In genomic region chr19:7182489-7182888, GRCh38 we compare ENCODE assay signal across 10 cellular contexts.
DNase-seq lines count a peak whose midpoint lies in the region; ATAC-seq, FAIRE-seq and TF ChIP-seq lines count a peak whose summit lies in the region.
"Had no signal": no experiment of that assay in that cellular context is flagged by ENCODE, and none has a peak within 500 bp of the region (broad histone marks: within the 10 kb centered on the region; RNA-seq: fewer than 3 reads in every experiment).

No MANE protein-coding gene starts in this region.

- no peaks in the 10 kb centered on the region for H3K36me3 ChIP-seq in MM.1S (replicated peaks; ENCODE audit: insufficient read depth, low read length)
- no peaks in the 10 kb centered on the region for H3K36me3 ChIP-seq in muscle layer of duodenum (ENCODE audit: control insufficient read depth in 1 of 2, insufficient read depth in 2 of 2, low read length in 2 of 2)
- no peaks in the 10 kb centered on the region for H3K36me3 ChIP-seq in testis (ENCODE audit: low read depth, missing control alignments)
- peaks cover 0 to 11% (median 3%) of the 10 kb centered on the region in 3 donors for H3K36me3 ChIP-seq in pancreas

- H4K20me1 ChIP-seq in MM.1S (ENCODE audit: insufficient read depth, low read length): no peaks in the 10 kb centered on the region

- H3K9me2 ChIP-seq in MM.1S (replicated peaks; ENCODE audit: insufficient read depth, low read length): no peaks in the 10 kb centered on the region

- H3K4me3 ChIP-seq in MM.1S (ENCODE audit: low read length) (peak overlapping the region; percentile 28; the same call in 1 of the 2 replicates), muscle layer of duodenum (ENCODE audit: low read depth in 1 of 2, low read length in 2 of 2) (no peak overlapping the region), testis (no peak overlapping the region), pancreas (no peak overlapping the region)

- 0 out of 2 replicates have a peak overlapping the region, but pooled peaks have one; percentile 4 for H2AFZ ChIP-seq in MM.1S (ENCODE audit: low read length)

- H3K27ac ChIP-seq in MM.1S (ENCODE audit: low read length) (peak overlapping the region; percentile 89), caudate nucleus (ENCODE audit: low read depth, low read length) (peak overlapping the region; percentile 52), muscle layer of duodenum (ENCODE audit: low read length) (peak overlapping the region; percentile 56), testis (peak overlapping the region; percentile 68 to 81), pancreas (peak overlapping the region in 2 of 4 donors; percentile 41 to 64)

- intact Hi-C loops in testis (cut with DNase I; ENCODE audit: low total_unique reads) (no loop called here), pancreas (cut with DNase I) (no loop called here)

- TF ChIP-seq POLR2A in testis (IDR thresholded peaks at IDR 0.05): no peak

- peak overlapping the region; percentile 75 for H3K4me2 ChIP-seq in MM.1S (ENCODE audit: low read depth, low read length)

- no peak for FAIRE-seq in pancreas (lab: Jason Lieb, UNC)

- TF ChIP-seq CTCF in MM.1S (IDR thresholded peaks at IDR 0.05; ENCODE audit: low read length) (no peak), testis (IDR thresholded peaks at IDR 0.05) (no peak), pancreas (IDR thresholded peaks at IDR 0.05) (no peak)

- WGBS in testis, 2 donors: 53 to 56% methylated on average over 5 of the region's 5 CpGs
- 81 to 83% methylated on average over 5 of the region's 5 CpGs for WGBS in pancreas, 2 donors

- H3K9me3 ChIP-seq in MM.1S (replicated peaks; ENCODE audit: insufficient read depth, low read length) (no peaks in the 10 kb centered on the region), muscle layer of duodenum (ENCODE audit: control insufficient read depth in 1 of 2, low read length in 2 of 2) (no peaks in the 10 kb centered on the region), testis (no peaks in the 10 kb centered on the region), pancreas (no peaks in the 10 kb centered on the region)

- no peak for ATAC-seq in pancreas

- H3K9ac ChIP-seq in MM.1S (ENCODE audit: low read length): peak overlapping the region; percentile 58

- peaks cover 32% of the 10 kb centered on the region for H3F3A ChIP-seq in MM.1S (ENCODE audit: insufficient read depth, low read length)

- peaks cover 41% of the 10 kb centered on the region for H3K79me2 ChIP-seq in MM.1S (ENCODE audit: low read length)

- H3K4me1 ChIP-seq in MM.1S (ENCODE audit: low read length): peaks cover 40% of the 10 kb centered on the region
- H3K4me1 ChIP-seq in muscle layer of duodenum (ENCODE audit: control insufficient read depth in 1 of 2, insufficient read depth in 2 of 2, low read length in 2 of 2): peaks cover 0 to 31% of the 10 kb centered on the region in 2 donors
- peaks cover 41% of the 10 kb centered on the region for H3K4me1 ChIP-seq in testis
- H3K4me1 ChIP-seq in pancreas: peaks cover 29 to 40% (median 39%) of the 10 kb centered on the region in 3 donors

- DNase-seq in MM.1S (no peak), caudate nucleus (lab: John Stamatoyannopoulos, UW) (no peak), testis (no peak), NCI-H2029 treated with DMSO at 0.1 percent for 48 hours (lab: John Stamatoyannopoulos, UW) (no peak), SKM-1 (lab: John Stamatoyannopoulos, UW; ENCODE audit: unreplicated experiment) (no peak), pancreas (no peak)
- DNase-seq: activated CD4-positive, alpha-beta T cell treated with anti-CD3 and anti-CD28 coated beads, Interleukin-2, amount 50 U/mL, for 48 hours; COR-L47; NCI-H2171 treated with DMSO at 0.1 percent for 48 hours had no signal

- H3K27me3 ChIP-seq in MM.1S (replicated peaks; ENCODE audit: insufficient read depth, low read length): no peaks in the 10 kb centered on the region
- H3K27me3 ChIP-seq in muscle layer of duodenum (ENCODE audit: low read depth, low read length): no peaks in the 10 kb centered on the region
- no peaks in the 10 kb centered on the region for H3K27me3 ChIP-seq in testis
- no peaks in the 10 kb centered on the region for H3K27me3 ChIP-seq in pancreas
